29 cellular contexts compared by ENCODE assay signal in genomic region chr9:34606908-34607307, GRCh38. TPM values are rescaled to one million over a fixed set of nuclear protein-coding genes. Genes with fewer than 3 reads are reported as not detected.
"Had no signal": no experiment of that assay in that cellular context is flagged by ENCODE, and none has a peak within 500 bp of the region (broad histone marks: within the 10 kb centered on the region; RNA-seq: fewer than 3 reads in every experiment).

No MANE protein-coding gene starts in this region.

- H3K36me3 ChIP-seq: esophagus squamous epithelium, heart right ventricle, neutrophil, ovary, thoracic aorta had no signal

- H3K27me3 ChIP-seq: esophagus squamous epithelium, heart right ventricle, ovary had no signal

- H3K4me3 ChIP-seq: esophagus squamous epithelium, heart right ventricle, ovary, skin epidermis, thoracic aorta had no signal

- H3K27ac ChIP-seq: esophagus squamous epithelium, heart right ventricle, neutrophil, ovary, skin epidermis, thoracic aorta had no signal

- ATAC-seq: activated CD8-positive, alpha-beta T cell treated with anti-CD3 and anti-CD28 coated beads for 36 hours; activated naive CD8-positive, alpha-beta T cell treated with anti-CD3 and anti-CD28 coated beads, Interleukin-2, amount 50 U/mL, for 24 hours; activated T-cell treated with anti-CD3 and anti-CD28 coated beads, Interleukin-2, amount 50 U/mL, for 4 hours; activated T-helper 17 cell treated with anti-CD3 and anti-CD28 coated beads, Interleukin-2, amount 50 U/mL, for 72 hours; heart right ventricle; left ventricle myocardium superior; sciatic nerve; stimulated activated effector memory CD8-positive, alpha-beta T cell treated with anti-CD3 and anti-CD28 coated beads, Interleukin-12 subunit alpha, Interleukin-12 subunit beta, amount 100 ng/mL, for 72 hours had no signal

- FAIRE-seq: urothelium cell line had no signal

- H3K9me3 ChIP-seq: esophagus squamous epithelium, heart right ventricle, neutrophil, ovary, thoracic aorta had no signal

- DNase-seq: activated B cell treated with CpG ODN at 0.5 μM for 24 hours; activated CD4-positive, alpha-beta T cell treated with anti-CD3 and anti-CD28 coated beads, Interleukin-2, amount 50 U/mL, for 1 hour; activated CD8-positive, alpha-beta T cell treated with anti-CD3 and anti-CD28 coated beads for 36 hours; activated gamma-delta T cell treated with Interleukin-2 at 50 U/mL for 16 hours; activated naive CD8-positive, alpha-beta T cell treated with anti-CD3 and anti-CD28 coated beads, Interleukin-2, amount 50 U/mL, for 24 hours; activated T-cell treated with anti-CD3 and anti-CD28 coated beads, Interleukin-2, amount 50 U/mL, for 4 hours; amygdala; caudate nucleus; esophagus squamous epithelium; foreskin melanocyte; heart right ventricle; left ventricle myocardium superior; mammary epithelial cell; naive B cell; nephron progenitor cell; ovary; stimulated activated CD4-positive, alpha-beta T cell treated with anti-CD3 and anti-CD28 coated beads, Interleukin-4, amount 100 ng/mL, for 24 hours; T-helper 1 cell; trophoblast cell had no signal

RNA-seq across cellular contexts. Expression of gene CNTFR, which starts 17.4 kb away (rescaled TPM):
- total RNA-seq: activated B cell treated with CpG ODN at 0.5 μM for 24 hours; activated CD8-positive, alpha-beta T cell treated with anti-CD3 and anti-CD28 coated beads for 36 hours; activated T-helper 17 cell treated with anti-CD3 and anti-CD28 coated beads, Interleukin-2, amount 50 U/mL, for 72 hours; glomerular endothelial cell; mammary epithelial cell; renal cortical epithelial cell had no signal
- polyA plus RNA-seq: mammary epithelial cell had no signal

RNA-seq across cellular contexts. Expression of gene ARID3C, which starts 22.0 kb away (rescaled TPM):
- total RNA-seq: activated B cell treated with CpG ODN at 0.5 μM for 24 hours; activated T-cell treated with anti-CD3 and anti-CD28 coated beads, Interleukin-2, amount 50 U/mL, for 4 hours; esophagus squamous epithelium; heart right ventricle; left ventricle myocardium superior; renal cortical epithelial cell; subcutaneous adipose tissue; thoracic aorta had no signal
- polyA plus RNA-seq: heart right ventricle, mammary epithelial cell had no signal
